16 cellular contexts compared by ENCODE assay signal in genomic region chr19:14477417-14478112, GRCh38. TPM values are rescaled to one million over a fixed set of nuclear protein-coding genes. Genes with fewer than 3 reads are reported as not detected.
A peak's percentile ranks its signal among the peaks of the same experiment; 100 is the strongest.
DNase-seq lines count a peak whose midpoint lies in the region; ATAC-seq and TF ChIP-seq lines count a peak whose summit lies in the region.
"Had no signal": no experiment of that assay in that cellular context is flagged by ENCODE, and none has a peak within 500 bp of the region (broad histone marks: within the 10 kb centered on the region; RNA-seq: fewer than 3 reads in every experiment).

No MANE protein-coding gene starts in this region.

- H3K4me3 ChIP-seq in right cardiac atrium (ENCODE audit: low read length): no peak overlapping the region
- peak overlapping the region in 1 of 4 donors; percentile 42 for H3K4me3 ChIP-seq in esophagus squamous epithelium
- H3K4me3 ChIP-seq: body of pancreas, suprapubic skin had no signal

- H3K36me3 ChIP-seq in esophagus squamous epithelium: peaks cover 6 to 57% (median 30%) of the 10 kb centered on the region in 3 donors

- TF ChIP-seq POLR2A in esophagus squamous epithelium (IDR thresholded peaks at IDR 0.05): no peak

- peaks cover 27% of the 10 kb centered on the region for H3K4me1 Mint-ChIP-seq in nephron
- peaks cover 34% of the 10 kb centered on the region for H3K4me1 Mint-ChIP-seq in stimulated activated memory B cell treated with anti-CD40 and anti-IgM and Interleukin-4, amounts not matched to agents 10 μg/mL and 1 μg/mL and 100 μg/mL, for 72 hours

- peak overlapping the region; percentile 97 to 98 (median 97) for H3K27ac Mint-ChIP-seq in nephron
- H3K27ac Mint-ChIP-seq in stimulated activated memory B cell treated with anti-CD40 and anti-IgM and Interleukin-4, amounts not matched to agents 10 μg/mL and 1 μg/mL and 100 μg/mL, for 72 hours: no peak overlapping the region
- H3K27ac Mint-ChIP-seq: activated naive CD4-positive, alpha-beta T cell treated with anti-CD3 and anti-CD28 coated beads for 36 hours; T-helper 2 cell treated with Interferon-gamma antibody and Interleukin-4, amounts not matched to agents 5 μg/mL and 100 μg/mL, for 36 hours had no signal

- POLR2A ChIA-PET in HEK293T (lab: Yijun Ruan, JAX): interaction anchor here (1.0 kb wide), 1 partner anchor 341 kb away, joined by 4 read pairs; no protein-coding TSS in a partner anchor

- intact Hi-C loops in right cardiac atrium (cut with DNase I): no loop called here
- intact Hi-C loops in Right ventricle myocardium inferior (cut with DNase I): loop anchor here (10.0 kb wide), 1 partner anchor 333 kb away; no protein-coding TSS in a partner anchor
- intact Hi-C loops in esophagus squamous epithelium (cut with DNase I): no loop called here

- H3K9me3 Mint-ChIP-seq in nephron: no peaks in the 10 kb centered on the region
- no peaks in the 10 kb centered on the region for H3K9me3 Mint-ChIP-seq in stimulated activated memory B cell treated with anti-CD40 and anti-IgM and Interleukin-4, amounts not matched to agents 10 μg/mL and 1 μg/mL and 100 μg/mL, for 72 hours
- H3K9me3 Mint-ChIP-seq: activated naive CD4-positive, alpha-beta T cell treated with anti-CD3 and anti-CD28 coated beads for 36 hours; CD8-positive, alpha-beta memory T cell; T-helper 2 cell treated with Interferon-gamma antibody and Interleukin-4, amounts not matched to agents 5 μg/mL and 100 μg/mL, for 36 hours had no signal

- DNase-seq in right cardiac atrium (peak; percentile 40 to 76 (median 62)), Right ventricle myocardium inferior (ENCODE audit: missing footprints) (no peak), esophagus squamous epithelium (lab: John Stamatoyannopoulos, UW) (no peak), HEK293T (ENCODE audit: extremely low spot score) (no peak), HPDE6-E6E7 (ENCODE audit: extremely low spot score) (no peak)
- DNase-seq: activated naive CD4-positive, alpha-beta T cell treated with anti-CD3 and anti-CD28 coated beads for 36 hours; body of pancreas; dermis blood vessel endothelial cell; NCI-H748 treated with DMSO at 0.1 percent for 48 hours had no signal

- ATAC-seq in right cardiac atrium (no peak), Right ventricle myocardium inferior (no peak), HG02571 (IDR thresholded peaks at IDR 0.05; ENCODE audit: unreplicated experiment) (no peak)
- no peak for ATAC-seq in stimulated activated memory B cell treated with anti-CD40 and anti-IgM and Interleukin-4, amounts not matched to agents 10 μg/mL and 1 μg/mL and 100 μg/mL, for 72 hours
- ATAC-seq: body of pancreas, left lobe of liver had no signal

- H3K27ac ChIP-seq in right cardiac atrium (ENCODE audit: low read length): no peak overlapping the region
- H3K27ac ChIP-seq in esophagus squamous epithelium: peak overlapping the region; percentile 22 to 77 (median 70)
- H3K27ac ChIP-seq: body of pancreas, suprapubic skin had no signal

- peaks cover 15% of the 10 kb centered on the region for H3K36me3 Mint-ChIP-seq in nephron (ENCODE audit: low read depth)
- peaks cover 13% of the 10 kb centered on the region for H3K36me3 Mint-ChIP-seq in stimulated activated memory B cell treated with anti-CD40 and anti-IgM and Interleukin-4, amounts not matched to agents 10 μg/mL and 1 μg/mL and 100 μg/mL, for 72 hours

- TF ChIP-seq CTCF in esophagus squamous epithelium (IDR thresholded peaks at IDR 0.05): no peak
- TF ChIP-seq CTCF in nephron (IDR thresholded peaks at IDR 0.05; ENCODE audit: unreplicated experiment in 3 of 3): no peak

- H3K4me3 Mint-ChIP-seq in nephron: peak overlapping the region; percentile 53 to 70 (median 59)
- no peak overlapping the region for H3K4me3 Mint-ChIP-seq in stimulated activated memory B cell treated with anti-CD40 and anti-IgM and Interleukin-4, amounts not matched to agents 10 μg/mL and 1 μg/mL and 100 μg/mL, for 72 hours
- H3K4me3 Mint-ChIP-seq: activated naive CD4-positive, alpha-beta T cell treated with anti-CD3 and anti-CD28 coated beads for 36 hours; T-helper 2 cell treated with Interferon-gamma antibody and Interleukin-4, amounts not matched to agents 5 μg/mL and 100 μg/mL, for 36 hours had no signal

- no peaks in the 10 kb centered on the region for H3K9me3 ChIP-seq in right cardiac atrium (ENCODE audit: control insufficient read depth, low read length)
- H3K9me3 ChIP-seq in esophagus squamous epithelium: no peaks in the 10 kb centered on the region
- H3K9me3 ChIP-seq: body of pancreas, suprapubic skin had no signal

- H3K4me1 ChIP-seq in right cardiac atrium (ENCODE audit: control insufficient read depth, insufficient read depth, low read length) (no peaks in the 10 kb centered on the region), esophagus squamous epithelium (peaks cover 27 to 74% (median 45%) of the 10 kb centered on the region in 3 donors)

- H3K27me3 ChIP-seq in right cardiac atrium (ENCODE audit: control insufficient read depth, insufficient read depth) (no peaks in the 10 kb centered on the region), esophagus squamous epithelium (peaks cover 0 to 32% (median 0%) of the 10 kb centered on the region in 4 donors)

- H3K27me3 Mint-ChIP-seq in nephron (ENCODE audit: low read depth): peaks cover 5% of the 10 kb centered on the region
- H3K27me3 Mint-ChIP-seq in stimulated activated memory B cell treated with anti-CD40 and anti-IgM and Interleukin-4, amounts not matched to agents 10 μg/mL and 1 μg/mL and 100 μg/mL, for 72 hours: peaks cover 48% of the 10 kb centered on the region

- CTCF ChIA-PET in HEK293T (lab: Yijun Ruan, JAX): no interaction called here

- 59% methylated on average over 10 of the region's 10 CpGs for WGBS in right cardiac atrium
- 52 to 73% methylated on average over 4 to 5 of the region's 10 CpGs for WGBS in esophagus squamous epithelium, 2 donors

TF ChIP-seq in HEK293T, 16 proteins besides CTCF, POLR2A, EP300 and RAD21:
- TF ChIP-seq ELF4 (IDR thresholded peaks at IDR 0.05): no peak
- TF ChIP-seq SUZ12 (IDR thresholded peaks at IDR 0.05): no peak
- TF ChIP-seq FOXM1 (IDR thresholded peaks at IDR 0.05; ENCODE audit: borderline replicate concordance): no peak
- TF ChIP-seq FOXA1 (IDR thresholded peaks at IDR 0.05): no peak
- no peak for TF ChIP-seq L3MBTL2 (conservative IDR thresholded peaks at IDR 0.05)
- no peak for TF ChIP-seq FOXK2 (IDR thresholded peaks at IDR 0.05)
TF ChIP-seq in HEK293T: peak in this region for 0.

RNA-seq across cellular contexts. Expression of gene PTGER1, which starts 2.4 kb away (rescaled TPM):
- total RNA-seq in right cardiac atrium: under 1 TPM in 1 of 4 donors, not detected in 3; 0.33 TPM
- not detected for polyA plus RNA-seq in right cardiac atrium
- total RNA-seq in Right ventricle myocardium inferior: not detected
- 1 to 10 TPM in 1 of 4 donors, under 1 TPM in 2, not detected in 1; 0.31 to 1.3 (median 0.38) TPM for total RNA-seq in esophagus squamous epithelium
- total RNA-seq: activated naive CD4-positive, alpha-beta T cell treated with anti-CD3 and anti-CD28 coated beads for 36 hours; CD8-positive, alpha-beta memory T cell had no signal
- polyA plus RNA-seq: CD8-positive, alpha-beta memory T cell had no signal

RNA-seq across cellular contexts. Expression of gene GIPC1, which starts 18.4 kb away (rescaled TPM):
- 10 to 100 TPM; 47.0 to 57.3 (median 49.3) TPM for total RNA-seq in right cardiac atrium
- polyA plus RNA-seq in right cardiac atrium: 52.6 TPM
- 50.0 TPM for total RNA-seq in Right ventricle myocardium inferior
- total RNA-seq in esophagus squamous epithelium: 100 to 1,000 TPM; 147 to 432 (median 243) TPM

RNA-seq across cellular contexts. Expression of gene DNAJB1, which starts 40.6 kb away (rescaled TPM):
- total RNA-seq in right cardiac atrium (10 to 100 TPM; 46.7 to 69.5 (median 61.4) TPM), Right ventricle myocardium inferior (46.9 TPM), esophagus squamous epithelium (100 to 1,000 TPM; 182 to 294 (median 224) TPM)
- polyA plus RNA-seq in right cardiac atrium: 50.6 TPM

RNA-seq across cellular contexts. Expression of gene PKN1, which starts 44.5 kb away (rescaled TPM):
- 100 to 1,000 TPM; 122 to 138 (median 130) TPM for total RNA-seq in right cardiac atrium
- polyA plus RNA-seq in right cardiac atrium: 79.3 TPM
- 149 TPM for total RNA-seq in Right ventricle myocardium inferior
- total RNA-seq in esophagus squamous epithelium: 10 to 100 TPM in 2 of 4 donors, 1 to 10 TPM in 2; 6.1 to 38.3 (median 21.0) TPM

RNA-seq across cellular contexts. Expression of gene TECR, which starts 51.8 kb away (rescaled TPM):
- total RNA-seq in right cardiac atrium (100 to 1,000 TPM in 1 of 4 donors, 10 to 100 TPM in 3; 92.3 to 116 (median 96.8) TPM), Right ventricle myocardium inferior (77.4 TPM), esophagus squamous epithelium (100 to 1,000 TPM; 130 to 290 (median 190) TPM)
- polyA plus RNA-seq in right cardiac atrium: 102 TPM

Comparison
In these comparisons a context has a peak if more than half of its experiments do, and no peak if none do; other contexts are left out.
1. DNase-seq: peak in right cardiac atrium (3 of 3); none in Right ventricle myocardium inferior (single experiment), esophagus squamous epithelium (single experiment), HEK293T (single experiment) and HPDE6-E6E7 (single experiment).